In genomic region chr2:240594511-240595380, GRCh38 we compare ENCODE assay signal across 17 cellular contexts. TPM values are rescaled to one million over a fixed set of nuclear protein-coding genes. Genes with fewer than 3 reads are reported as not detected.
DNase-seq lines count a peak whose midpoint lies in the region; ATAC-seq and TF ChIP-seq lines count a peak whose summit lies in the region.
"Had no signal": no experiment of that assay in that cellular context is flagged by ENCODE, and none has a peak within 500 bp of the region (broad histone marks: within the 10 kb centered on the region; RNA-seq: fewer than 3 reads in every experiment).

No MANE protein-coding gene starts in this region.

- H3K27me3 ChIP-seq in heart left ventricle = no peaks in the 10 kb centered on the region
- no peaks in the 10 kb centered on the region for H3K27me3 ChIP-seq in osteoblast (ENCODE audit: insufficient read depth, low read length)
- no peaks in the 10 kb centered on the region for H3K27me3 ChIP-seq in aorta (ENCODE audit: control insufficient read depth in 1 of 2, insufficient read depth in 2 of 2, low read length in 1 of 2)

- TF ChIP-seq POLR2A in heart left ventricle (IDR thresholded peaks at IDR 0.05) = no peak

- WGBS in heart left ventricle, 4 donors = 70 to 84% (median 78%) methylated on average over 18 to 34 of the region's 34 CpGs
- 82 to 83% methylated on average over 34 of the region's 34 CpGs for WGBS in aorta, 2 donors

- H3K9me3 ChIP-seq in heart left ventricle = no peaks in the 10 kb centered on the region
- no peaks in the 10 kb centered on the region for H3K9me3 ChIP-seq in osteoblast (ENCODE audit: low read depth, low read length)
- H3K9me3 ChIP-seq in aorta (ENCODE audit: control insufficient read depth, low read length) = no peaks in the 10 kb centered on the region

- ATAC-seq in heart left ventricle (no peak), aorta (ENCODE audit: low FRiP score) (no peak), HG02642 (IDR thresholded peaks at IDR 0.05; ENCODE audit: poor library complexity, unreplicated experiment) (no peak), HG02970 (IDR thresholded peaks at IDR 0.05; ENCODE audit: low FRiP score, unreplicated experiment) (no peak)

- intact Hi-C loops in heart left ventricle (cut with DNase I) (loop anchor here in 1 of 10 donors (10.0 kb wide), 1 partner anchor 110 kb away; no protein-coding TSS in a partner anchor), aorta (cut with DNase I) (no loop called here)

- H3K4me2 ChIP-seq in osteoblast (ENCODE audit: insufficient read depth, low read length) = no peak overlapping the region

- no peak overlapping the region for H2AFZ ChIP-seq in osteoblast (ENCODE audit: low read length)

- peak; percentile 0 for DNase-seq in stimulated activated CD4-positive, alpha-beta T cell treated with anti-CD3 and anti-CD28 coated beads, Interleukin-4, amount 100 ng/mL, for 1 hour
- no peak for DNase-seq in stimulated activated CD4-positive, alpha-beta T cell treated with anti-CD3 and anti-CD28 coated beads, Interleukin-15, amount 100 ng/mL, for 24 hours
- peak in 3 of 5 donors; percentile 18 to 66 (median 33) for DNase-seq in heart left ventricle
- peak; percentile 57 for DNase-seq in osteoblast (ENCODE audit: insufficient read length, low spot score, missing footprints)
- DNase-seq in aorta = peak; percentile 35 to 59
- DNase-seq in T-helper 2 cell = no peak
- DNase-seq: activated CD4-positive, alpha-beta T cell treated with anti-CD3 and anti-CD28 coated beads for 1 hour; activated CD8-positive, alpha-beta memory T cell treated with anti-CD3 and anti-CD28 coated beads for 24 hours; amniotic stem cell; cerebellar nuclear complex; DMS79; naive B cell; NCI-H774; stimulated activated CD4-positive, alpha-beta T cell treated with anti-CD3 and anti-CD28 coated beads, Interleukin-12 subunit alpha, Interleukin-12 subunit beta, amount 100 ng/mL, for 4 hours had no signal

- no peak overlapping the region for H3K4me3 ChIP-seq in heart left ventricle
- no peak overlapping the region for H3K4me3 ChIP-seq in osteoblast (ENCODE audit: insufficient read depth, low read length)
- H3K4me3 ChIP-seq in aorta (ENCODE audit: low read length in 2 of 2) = no peak overlapping the region

- peaks cover 29% of the 10 kb centered on the region for H4K20me1 ChIP-seq in osteoblast (ENCODE audit: insufficient read depth, low read length)

- TF ChIP-seq CTCF in heart left ventricle (IDR thresholded peaks at IDR 0.05) = no peak
- TF ChIP-seq CTCF in osteoblast (IDR thresholded peaks at IDR 0.05; ENCODE audit: extremely low read depth, low read depth, low read length) = no peak

- peaks cover 0 to 78% (median 49%) of the 10 kb centered on the region in 9 donors for H3K36me3 ChIP-seq in heart left ventricle
- peaks cover 6% of the 10 kb centered on the region for H3K36me3 ChIP-seq in osteoblast (ENCODE audit: insufficient read depth, low read length)
- no peaks in the 10 kb centered on the region for H3K36me3 ChIP-seq in aorta (ENCODE audit: control insufficient read depth in 1 of 2, insufficient read depth in 2 of 2, low read length in 1 of 2)

- H3K27ac ChIP-seq in heart left ventricle (peak overlapping the region in 9 of 12 donors; percentile 41 to 84 (median 67)), osteoblast (ENCODE audit: low read depth, low read length) (no peak overlapping the region), aorta (ENCODE audit: low read depth in 1 of 2, low read length in 2 of 2) (no peak overlapping the region)

- H3K79me2 ChIP-seq in osteoblast (ENCODE audit: insufficient read depth, low read length) = peaks cover 39% of the 10 kb centered on the region

- peaks cover 0 to 62% (median 28%) of the 10 kb centered on the region in 12 donors for H3K4me1 ChIP-seq in heart left ventricle
- peaks cover 6% of the 10 kb centered on the region for H3K4me1 ChIP-seq in osteoblast (ENCODE audit: insufficient read depth, low read length)
- H3K4me1 ChIP-seq in aorta (ENCODE audit: control insufficient read depth in 1 of 2, insufficient read depth in 2 of 2, low read length in 2 of 2) = no peaks in the 10 kb centered on the region

RNA-seq across cellular contexts. Expression of gene CAPN10, which starts 8.2 kb away (rescaled TPM):
- total RNA-seq in heart left ventricle (10 to 100 TPM; 14.9 to 35.6 (median 21.9) TPM), osteoblast (21.0 and 22.1 TPM in 2 replicates), aorta (10 to 100 TPM; 23.7 to 35.5 TPM)
- polyA plus RNA-seq in heart left ventricle (10 to 100 TPM; 17.4 to 39.7 TPM), aorta (10 to 100 TPM; 12.6 to 66.9 TPM)

RNA-seq across cellular contexts. Expression of gene RNPEPL1, which starts 26.5 kb away (rescaled TPM):
- 100 to 1,000 TPM in 2 of 9 donors, 10 to 100 TPM in 7; 67.5 to 149 (median 91.0) TPM for total RNA-seq in heart left ventricle
- 100 to 1,000 TPM in 1 of 2 donors, 10 to 100 TPM in 1; 75.9 to 206 TPM for polyA plus RNA-seq in heart left ventricle
- 13.0 and 14.7 TPM in 2 replicates for total RNA-seq in osteoblast
- 10 to 100 TPM; 42.9 to 46.9 TPM for total RNA-seq in aorta
- 100 to 1,000 TPM in 1 of 2 donors, 10 to 100 TPM in 1; 48.2 to 108 TPM for polyA plus RNA-seq in aorta

RNA-seq across cellular contexts. Expression of gene GPR35, which starts 30.5 kb away (rescaled TPM):
- total RNA-seq in heart left ventricle = 1 to 10 TPM in 3 of 9 donors, under 1 TPM in 5, not detected in 1; 0.48 to 2.7 (median 0.78) TPM
- 1 to 10 TPM; 1.1 to 1.3 TPM for polyA plus RNA-seq in heart left ventricle
- total RNA-seq in osteoblast = 1.1 and 1.5 TPM in 2 replicates
- 1 to 10 TPM; 2.1 to 3.9 TPM for total RNA-seq in aorta
- 10 to 100 TPM; 10.1 to 14.5 TPM for polyA plus RNA-seq in aorta
- total RNA-seq: SK-MEL-5 had no signal

RNA-seq across cellular contexts. Expression of gene DUSP28, which starts 34.6 kb away (rescaled TPM):
- total RNA-seq in heart left ventricle = 10 to 100 TPM in 7 of 9 donors, 1 to 10 TPM in 2; 6.7 to 23.9 (median 15.4) TPM
- 1 to 10 TPM; 3.6 to 9.3 TPM for polyA plus RNA-seq in heart left ventricle
- total RNA-seq in osteoblast = 3.2 and 4.7 TPM in 2 replicates
- total RNA-seq in aorta = 1 to 10 TPM; 2.1 to 3.4 TPM
- polyA plus RNA-seq in aorta = 1 to 10 TPM; 3.0 to 5.0 TPM

RNA-seq across cellular contexts. Expression of gene ANKMY1, which starts 37.0 kb away (rescaled TPM):
- total RNA-seq in heart left ventricle (10 to 100 TPM in 1 of 9 donors, 1 to 10 TPM in 8; 3.1 to 11.7 (median 5.6) TPM), osteoblast (11.2 and 11.5 TPM in 2 replicates), aorta (10 to 100 TPM; 10.4 to 22.0 TPM)
- polyA plus RNA-seq in heart left ventricle (1 to 10 TPM; 2.4 to 4.9 TPM), aorta (1 to 10 TPM; 6.2 to 6.6 TPM)

Comparison
In these comparisons a context has a peak if more than half of its experiments do, and no peak if none do; other contexts are left out.
1. DNase-seq: peak in stimulated activated CD4-positive, alpha-beta T cell treated with anti-CD3 and anti-CD28 coated beads, Interleukin-4, amount 100 ng/mL, for 1 hour (single experiment), heart left ventricle (3 of 5), osteoblast (single experiment) and aorta (2 of 2); none in stimulated activated CD4-positive, alpha-beta T cell treated with anti-CD3 and anti-CD28 coated beads, Interleukin-15, amount 100 ng/mL, for 24 hours (single experiment) and T-helper 2 cell (0 of 5).
2. H3K27ac ChIP-seq: peak in heart left ventricle (9 of 12); none in osteoblast (single experiment) and aorta (0 of 2).